In genomic region chr19:38261942-38262341, GRCh38 we compare ENCODE assay signal across 13 cellular contexts. TPM values are rescaled to one million over a fixed set of nuclear protein-coding genes. Genes with fewer than 3 reads are reported as not detected.
"Had no signal": no experiment of that assay in that cellular context is flagged by ENCODE, and none has a peak within 500 bp of the region (broad histone marks: within the 10 kb centered on the region; RNA-seq: fewer than 3 reads in every experiment).

No MANE protein-coding gene starts in this region.

RNA-seq across cellular contexts. Expression of gene PPP1R14A, which starts 5.8 kb away (rescaled TPM):
- total RNA-seq: natural killer cell treated with Interleukin-12 subunit alpha and Interleukin-12 subunit beta and Interleukin-15 and Interleukin-18, amount 100 ng/mL, for 72 hours had no signal
- polyA plus RNA-seq: naive thymus-derived CD8-positive, alpha-beta T cell had no signal

RNA-seq across cellular contexts. Expression of gene DPF1, which starts 37.9 kb away (rescaled TPM):
- total RNA-seq: naive thymus-derived CD8-positive, alpha-beta T cell; omental fat pad; right atrium auricular region; sciatic nerve; stomach; subcutaneous adipose tissue; thyroid gland; tibial nerve; upper lobe of right lung had no signal
- polyA plus RNA-seq: naive thymus-derived CD8-positive, alpha-beta T cell had no signal

RNA-seq across cellular contexts. Expression of gene C19orf33, which starts 42.1 kb away (rescaled TPM):
- total RNA-seq: natural killer cell treated with Interleukin-12 subunit alpha and Interleukin-12 subunit beta and Interleukin-15 and Interleukin-18, amount 100 ng/mL, for 72 hours; neural crest cell; osteocyte; skeletal muscle tissue had no signal
